In genomic region chr21:45583831-45584509, GRCh38 we compare ENCODE assay signal across 22 cellular contexts. TPM values are rescaled to one million over a fixed set of nuclear protein-coding genes. Genes with fewer than 3 reads are reported as not detected.
"Had no signal": no experiment of that assay in that cellular context is flagged by ENCODE, and none has a peak within 500 bp of the region (broad histone marks: within the 10 kb centered on the region; RNA-seq: fewer than 3 reads in every experiment).

No MANE protein-coding gene starts in this region.

- ATAC-seq: activated CD4-positive, alpha-beta T cell treated with anti-CD3 and anti-CD28 coated beads for 36 hours; left lobe of liver; natural killer cell treated with Interleukin-12 subunit alpha and Interleukin-12 subunit beta and Interleukin-15 and Interleukin-18, amount 100 ng/mL, for 72 hours; SK-N-SH treated with all-trans-retinoic acid at 6 μM for 48 hours; stimulated activated effector memory CD8-positive, alpha-beta T cell treated with anti-CD3 and anti-CD28 coated beads, Interleukin-12 subunit alpha, Interleukin-12 subunit beta, amount 100 ng/mL, for 72 hours had no signal

- H3K36me3 ChIP-seq: ovary, prostate gland, right atrium auricular region, upper lobe of left lung had no signal

- H3K27ac ChIP-seq: ovary, prostate gland, right atrium auricular region, testis had no signal

- H3K9me3 ChIP-seq: ovary, prostate gland, testis had no signal

- H3K4me1 ChIP-seq: prostate gland, right atrium auricular region, testis had no signal

- DNase-seq: activated CD4-positive, alpha-beta T cell treated with anti-CD3 and anti-CD28 coated beads for 36 hours; activated CD4-positive, alpha-beta T cell treated with anti-CD3 and anti-CD28 coated beads, Interleukin-2, amount 50 U/mL, for 4 hours; activated naive CD4-positive, alpha-beta T cell treated with anti-CD3 and anti-CD28 coated beads, Interleukin-2, amount 10 ng/mL, durations not matched to agents 7 days and 5 days; amygdala; cerebellar nuclear complex; cortex of kidney; erythroblast; foreskin fibroblast; mammary epithelial cell; midbrain; ovary; stimulated activated CD4-positive, alpha-beta T cell treated with anti-CD3 and anti-CD28 coated beads, Interleukin-2, amount 100 ng/mL, for 24 hours; testis had no signal

- H3K4me3 ChIP-seq: ovary, prostate gland, right atrium auricular region, testis, upper lobe of left lung had no signal

- H3K27me3 ChIP-seq: ovary, right atrium auricular region, testis, upper lobe of left lung had no signal

RNA-seq across cellular contexts. Expression of gene PCBP3, which starts 59.6 kb away (rescaled TPM):
- total RNA-seq: bronchial epithelial cell, skeletal muscle tissue had no signal
